ENCODE assay signal across 24 cellular contexts in genomic region chr20:16279320-16279719, GRCh38.
DNase-seq lines count a peak whose midpoint lies in the region; ATAC-seq and TF ChIP-seq lines count a peak whose summit lies in the region.
"Had no signal": no experiment of that assay in that cellular context is flagged by ENCODE, and none has a peak within 500 bp of the region (broad histone marks: within the 10 kb centered on the region; RNA-seq: fewer than 3 reads in every experiment).

No MANE protein-coding gene starts in this region.

- CTCF ChIA-PET in WTC11 (lab: Charles Lee): interaction anchor here (1.0 to 1.4 kb wide), 2 partner anchors 137 to 483 kb away, joined by 3 read pairs; no protein-coding TSS in a partner anchor

- ATAC-seq in WTC11 (peak; percentile 68), HG03196 (IDR thresholded peaks at IDR 0.05; ENCODE audit: unreplicated experiment) (no peak)
- no peak for ATAC-seq in stimulated activated naive CD8-positive, alpha-beta T cell treated with anti-CD3 and anti-CD28 coated beads, Interleukin-15, Interleukin-2, amounts not matched to agents 100 U/mL and 50 U/mL, for 24 hours
- ATAC-seq: activated naive CD8-positive, alpha-beta T cell treated with anti-CD3 and anti-CD28 coated beads, Interleukin-2, amount 50 U/mL, for 24 hours; upper lobe of right lung had no signal

- no peak overlapping the region for H3K4me3 Mint-ChIP-seq in WTC11
- H3K4me3 Mint-ChIP-seq: activated CD4-positive, alpha-beta T cell treated with anti-CD3 and anti-CD28 coated beads, Interleukin-2, amount 10 ng/mL, durations not matched to agents 24 days and 14 days; activated naive CD8-positive, alpha-beta T cell treated with anti-CD3 and anti-CD28 coated beads, Interleukin-2, amount 50 U/mL, for 24 hours; HFFc6; nephron progenitor cell had no signal

- POLR2A ChIA-PET in WTC11 (lab: Charles Lee): no interaction called here

- H3K27ac Mint-ChIP-seq in WTC11: no peak overlapping the region
- H3K27ac Mint-ChIP-seq: activated CD4-positive, alpha-beta T cell treated with anti-CD3 and anti-CD28 coated beads, Interleukin-2, amount 10 ng/mL, durations not matched to agents 24 days and 14 days; activated naive CD8-positive, alpha-beta T cell treated with anti-CD3 and anti-CD28 coated beads, Interleukin-2, amount 50 U/mL, for 24 hours; HFFc6; nephron progenitor cell had no signal

- peaks cover 5% of the 10 kb centered on the region; the same call in 1 of the 2 replicates for H3K9me3 Mint-ChIP-seq in WTC11
- H3K9me3 Mint-ChIP-seq: activated naive CD8-positive, alpha-beta T cell treated with anti-CD3 and anti-CD28 coated beads, Interleukin-2, amount 50 U/mL, for 24 hours had no signal

- H3K27me3 Mint-ChIP-seq in WTC11 (ENCODE audit: low read depth): no peaks in the 10 kb centered on the region
- H3K27me3 Mint-ChIP-seq: activated CD4-positive, alpha-beta T cell treated with anti-CD3 and anti-CD28 coated beads, Interleukin-2, amount 10 ng/mL, durations not matched to agents 24 days and 14 days; activated naive CD8-positive, alpha-beta T cell treated with anti-CD3 and anti-CD28 coated beads, Interleukin-2, amount 50 U/mL, for 24 hours had no signal

- no peak overlapping the region for H3K4me3 ChIP-seq in LNCaP clone FGC (ENCODE audit: low read depth, low read length)
- H3K4me3 ChIP-seq: BLaER1, colonic mucosa, prostate gland, smooth muscle cell, upper lobe of right lung had no signal

- DNase-seq in NCI-H1105 treated with DMSO at 0.1 percent for 48 hours (lab: John Stamatoyannopoulos, UW) (peak; percentile 2), NCI-H1105 (lab: John Stamatoyannopoulos, UW) (no peak), LNCaP clone FGC (ENCODE audit: low read depth) (peak; percentile 19), WTC11 (ENCODE audit: low spot score) (peak; percentile 17), myocyte (ENCODE audit: low read depth) (peak; percentile 26), NCI-H345 (lab: John Stamatoyannopoulos, UW) (no peak)
- no peak for DNase-seq in stimulated activated naive CD8-positive, alpha-beta T cell treated with anti-CD3 and anti-CD28 coated beads, Interleukin-15, Interleukin-2, amounts not matched to agents 100 U/mL and 50 U/mL, for 24 hours
- DNase-seq: activated CD4-positive, alpha-beta T cell treated with anti-CD3 and anti-CD28 coated beads, Interleukin-2, amount 10 ng/mL, durations not matched to agents 24 days and 14 days; activated CD8-positive, alpha-beta memory T cell treated with anti-CD3 and anti-CD28 coated beads, Interleukin-2, amount 50 U/mL, for 4 hours; activated naive CD8-positive, alpha-beta T cell treated with anti-CD3 and anti-CD28 coated beads, Interleukin-2, amount 50 U/mL, for 24 hours; colonic mucosa; foreskin fibroblast; GF-D8; HFFc6; Kasumi-1; NCI-H1436 treated with DMSO at 0.1 percent for 48 hours; NCI-H2227 treated with DMSO at 0.1 percent for 48 hours; nephron progenitor cell; stimulated activated CD4-positive, alpha-beta T cell treated with anti-CD3 and anti-CD28 coated beads, Interleukin-4, amount 100 ng/mL, for 24 hours; upper lobe of right lung had no signal

- no peaks in the 10 kb centered on the region; the same call in 1 of the 2 replicates for H3K36me3 Mint-ChIP-seq in WTC11

- peaks cover 2% of the 10 kb centered on the region for H3K4me1 Mint-ChIP-seq in WTC11
- H3K4me1 Mint-ChIP-seq: activated CD4-positive, alpha-beta T cell treated with anti-CD3 and anti-CD28 coated beads, Interleukin-2, amount 10 ng/mL, durations not matched to agents 24 days and 14 days; activated naive CD8-positive, alpha-beta T cell treated with anti-CD3 and anti-CD28 coated beads, Interleukin-2, amount 50 U/mL, for 24 hours had no signal

- TF ChIP-seq CTCF in LNCaP clone FGC (IDR thresholded peaks at IDR 0.05; ENCODE audit: control insufficient read depth, extremely low read depth, insufficient read depth) (peak; percentile 41), WTC11 (IDR thresholded peaks at IDR 0.05) (no peak)

TF ChIP-seq in WTC11, 78 proteins besides CTCF, POLR2A, EP300 and RAD21 (continues in another document):
- TF ChIP-seq ZNF232 (CRISPR knock-in tag; IDR thresholded peaks at IDR 0.05) (no peak), ATF1 (CRISPR knock-in tag; IDR thresholded peaks at IDR 0.05) (no peak), HMGXB4 (CRISPR knock-in tag; IDR thresholded peaks at IDR 0.05) (no peak), ZSCAN18 (CRISPR knock-in tag; IDR thresholded peaks at IDR 0.05) (no peak), SMAD4 (CRISPR knock-in tag; IDR thresholded peaks at IDR 0.05) (no peak), TEAD1 (CRISPR knock-in tag; IDR thresholded peaks at IDR 0.05) (no peak), TEAD4 (CRISPR knock-in tag; IDR thresholded peaks at IDR 0.05) (no peak), OVOL2 (CRISPR knock-in tag; IDR thresholded peaks at IDR 0.05; ENCODE audit: borderline replicate concordance) (no peak), MYBL2 (CRISPR knock-in tag; IDR thresholded peaks at IDR 0.05) (no peak)
- TF ChIP-seq, protein P1, sequence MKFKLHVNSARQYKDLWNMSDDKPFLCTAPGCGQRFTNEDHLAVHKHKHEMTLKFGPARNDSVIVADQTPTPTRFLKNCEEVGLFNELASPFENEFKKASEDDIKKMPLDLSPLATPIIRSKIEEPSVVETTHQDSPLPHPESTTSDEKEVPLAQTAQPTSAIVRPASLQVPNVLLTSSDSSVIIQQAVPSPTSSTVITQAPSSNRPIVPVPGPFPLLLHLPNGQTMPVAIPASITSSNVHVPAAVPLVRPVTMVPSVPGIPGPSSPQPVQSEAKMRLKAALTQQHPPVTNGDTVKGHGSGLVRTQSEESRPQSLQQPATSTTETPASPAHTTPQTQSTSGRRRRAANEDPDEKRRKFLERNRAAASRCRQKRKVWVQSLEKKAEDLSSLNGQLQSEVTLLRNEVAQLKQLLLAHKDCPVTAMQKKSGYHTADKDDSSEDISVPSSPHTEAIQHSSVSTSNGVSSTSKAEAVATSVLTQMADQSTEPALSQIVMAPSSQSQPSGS (CRISPR knock-in tag; IDR thresholded peaks at IDR 0.05; ENCODE audit: borderline replicate concordance, low read depth): no peak
- TF ChIP-seq, protein P2, sequence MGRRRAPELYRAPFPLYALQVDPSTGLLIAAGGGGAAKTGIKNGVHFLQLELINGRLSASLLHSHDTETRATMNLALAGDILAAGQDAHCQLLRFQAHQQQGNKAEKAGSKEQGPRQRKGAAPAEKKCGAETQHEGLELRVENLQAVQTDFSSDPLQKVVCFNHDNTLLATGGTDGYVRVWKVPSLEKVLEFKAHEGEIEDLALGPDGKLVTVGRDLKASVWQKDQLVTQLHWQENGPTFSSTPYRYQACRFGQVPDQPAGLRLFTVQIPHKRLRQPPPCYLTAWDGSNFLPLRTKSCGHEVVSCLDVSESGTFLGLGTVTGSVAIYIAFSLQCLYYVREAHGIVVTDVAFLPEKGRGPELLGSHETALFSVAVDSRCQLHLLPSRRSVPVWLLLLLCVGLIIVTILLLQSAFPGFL (CRISPR knock-in tag; IDR thresholded peaks at IDR 0.05; ENCODE audit: borderline replicate concordance): no peak
- TF ChIP-seq, protein P3, sequence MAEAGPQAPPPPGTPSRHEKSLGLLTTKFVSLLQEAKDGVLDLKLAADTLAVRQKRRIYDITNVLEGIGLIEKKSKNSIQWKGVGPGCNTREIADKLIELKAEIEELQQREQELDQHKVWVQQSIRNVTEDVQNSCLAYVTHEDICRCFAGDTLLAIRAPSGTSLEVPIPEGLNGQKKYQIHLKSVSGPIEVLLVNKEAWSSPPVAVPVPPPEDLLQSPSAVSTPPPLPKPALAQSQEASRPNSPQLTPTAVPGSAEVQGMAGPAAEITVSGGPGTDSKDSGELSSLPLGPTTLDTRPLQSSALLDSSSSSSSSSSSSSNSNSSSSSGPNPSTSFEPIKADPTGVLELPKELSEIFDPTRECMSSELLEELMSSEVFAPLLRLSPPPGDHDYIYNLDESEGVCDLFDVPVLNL (CRISPR knock-in tag; IDR thresholded peaks at IDR 0.05; ENCODE audit: borderline replicate concordance, low read depth): no peak
- TF ChIP-seq, protein P4, sequence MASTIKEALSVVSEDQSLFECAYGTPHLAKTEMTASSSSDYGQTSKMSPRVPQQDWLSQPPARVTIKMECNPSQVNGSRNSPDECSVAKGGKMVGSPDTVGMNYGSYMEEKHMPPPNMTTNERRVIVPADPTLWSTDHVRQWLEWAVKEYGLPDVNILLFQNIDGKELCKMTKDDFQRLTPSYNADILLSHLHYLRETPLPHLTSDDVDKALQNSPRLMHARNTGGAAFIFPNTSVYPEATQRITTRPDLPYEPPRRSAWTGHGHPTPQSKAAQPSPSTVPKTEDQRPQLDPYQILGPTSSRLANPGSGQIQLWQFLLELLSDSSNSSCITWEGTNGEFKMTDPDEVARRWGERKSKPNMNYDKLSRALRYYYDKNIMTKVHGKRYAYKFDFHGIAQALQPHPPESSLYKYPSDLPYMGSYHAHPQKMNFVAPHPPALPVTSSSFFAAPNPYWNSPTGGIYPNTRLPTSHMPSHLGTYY (CRISPR knock-in tag; IDR thresholded peaks at IDR 0.05): no peak

Comparison
In these comparisons a context has a peak if more than half of its experiments do, and no peak if none do; other contexts are left out.
1. DNase-seq: peak in NCI-H1105 treated with DMSO at 0.1 percent for 48 hours (single experiment), LNCaP clone FGC (single experiment), WTC11 (single experiment) and myocyte (single experiment); none in NCI-H1105 (single experiment), NCI-H345 (single experiment) and stimulated activated naive CD8-positive, alpha-beta T cell treated with anti-CD3 and anti-CD28 coated beads, Interleukin-15, Interleukin-2, amounts not matched to agents 100 U/mL and 50 U/mL, for 24 hours (single experiment).